28 cellular contexts compared by ENCODE assay signal in genomic region chr1:19585507-19585906, GRCh38.
"Had no signal": no experiment of that assay in that cellular context is flagged by ENCODE, and none has a peak within 500 bp of the region (broad histone marks: within the 10 kb centered on the region; RNA-seq: fewer than 3 reads in every experiment).

No MANE protein-coding gene starts in this region.

- H3K4me3 ChIP-seq: colonic mucosa, coronary artery, dorsolateral prefrontal cortex, esophagus muscularis mucosa, esophagus squamous epithelium, gastrocnemius medialis, gastroesophageal sphincter, heart left ventricle, heart right ventricle had no signal

- DNase-seq: colonic mucosa; cortex of kidney; dermis blood vessel endothelial cell; dorsolateral prefrontal cortex; effector CD4-positive, alpha-beta T cell; effector CD8-positive, alpha-beta T cell; effector memory CD4-positive, alpha-beta T cell; effector memory CD8-positive, alpha-beta T cell; endodermal cell; erythroblast; esophagus squamous epithelium; foreskin fibroblast; foreskin keratinocyte; foreskin melanocyte; gastrocnemius medialis; glutamatergic neuron; head of caudate nucleus; heart left ventricle; heart right ventricle had no signal

- H3K9me3 ChIP-seq: colonic mucosa, esophagus muscularis mucosa, esophagus squamous epithelium, gastrocnemius medialis, gastroesophageal sphincter, heart left ventricle, heart right ventricle had no signal

- H3K36me3 ChIP-seq: colonic mucosa, esophagus muscularis mucosa, esophagus squamous epithelium, gastrocnemius medialis, gastroesophageal sphincter, heart left ventricle, heart right ventricle had no signal

- H3K4me1 ChIP-seq: colonic mucosa, esophagus muscularis mucosa, esophagus squamous epithelium, foreskin keratinocyte, gastrocnemius medialis, gastroesophageal sphincter had no signal

- H3K27me3 ChIP-seq: colonic mucosa, dorsolateral prefrontal cortex, esophagus muscularis mucosa, esophagus squamous epithelium, gastrocnemius medialis, gastroesophageal sphincter, heart left ventricle, heart right ventricle had no signal

- FAIRE-seq: colon, endometrium, endothelial cell of umbilical vein, frontal cortex had no signal

- H3K27ac ChIP-seq: colonic mucosa, coronary artery, dorsolateral prefrontal cortex, epithelial cell of prostate, esophagus muscularis mucosa, esophagus squamous epithelium, foreskin keratinocyte, gastrocnemius medialis, gastroesophageal sphincter, heart left ventricle, heart right ventricle had no signal

- ATAC-seq: effector memory CD8-positive, alpha-beta T cell; esophagus mucosa; foreskin keratinocyte; gastrocnemius medialis; gastroesophageal sphincter; heart left ventricle; heart right ventricle had no signal
